18 cellular contexts compared by ENCODE assay signal in the genomic region with DNA sequence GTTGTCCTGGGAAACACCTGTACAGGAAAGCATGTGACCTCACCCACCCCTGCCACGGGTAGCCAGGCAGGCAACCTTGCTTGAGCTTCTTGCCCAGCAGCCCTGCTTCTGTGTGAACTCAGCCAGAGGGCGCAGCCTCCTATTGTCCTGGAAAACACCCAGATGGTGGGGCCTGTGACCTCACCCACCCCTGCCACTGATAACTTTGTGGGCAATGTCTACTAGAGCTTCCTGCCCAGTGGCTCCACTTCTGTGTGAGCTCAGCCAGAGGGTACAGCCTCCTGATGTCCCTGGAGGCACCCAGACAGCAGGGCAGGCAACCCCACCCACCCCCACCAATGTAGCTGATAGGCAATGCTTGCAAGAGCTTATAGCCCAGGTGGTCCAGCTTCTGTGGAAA.
A peak's percentile ranks its signal among the peaks of the same experiment; 100 is the strongest.
DNase-seq lines count a peak whose midpoint lies in the region; ATAC-seq and TF ChIP-seq lines count a peak whose summit lies in the region.
"Had no signal": no experiment of that assay in that cellular context is flagged by ENCODE, and none has a peak within 500 bp of the region (broad histone marks: within the 10 kb centered on the region; RNA-seq: fewer than 3 reads in every experiment).

No MANE protein-coding gene starts in this region.

- H3K36me3 ChIP-seq in BLaER1 treated with 17β-estradiol and CSF1 and Interleukin-3, amounts not matched to agents 10 nM and 100 nM = no peaks in the 10 kb centered on the region
- H3K36me3 ChIP-seq in Loucy (ENCODE audit: insufficient read depth, low read length) (no peaks in the 10 kb centered on the region), neuronal stem cell (replicated peaks in 1 of 2; ENCODE audit: control insufficient read depth in 2 of 2, insufficient read depth in 2 of 2, low read length in 2 of 2) (no peaks in the 10 kb centered on the region), upper lobe of right lung (no peaks in the 10 kb centered on the region)

- no peak overlapping the region for H3K27ac Mint-ChIP-seq in activated naive CD8-positive, alpha-beta T cell treated with anti-CD3 and anti-CD28 coated beads for 36 hours
- H3K27ac Mint-ChIP-seq: CD14-positive monocyte; CD4-positive, alpha-beta T cell had no signal

- no peak overlapping the region for H2BK5ac ChIP-seq in neuronal stem cell (ENCODE audit: low read length)

- H2AFZ ChIP-seq in Loucy (ENCODE audit: low read length) = no peak overlapping the region
- no peak overlapping the region for H2AFZ ChIP-seq in neuronal stem cell (ENCODE audit: low read length)
- H2AFZ ChIP-seq: GM23248 had no signal

- no peak overlapping the region for H2BK12ac ChIP-seq in neuronal stem cell (ENCODE audit: low read length)

- H3K4me3 ChIP-seq in BLaER1 treated with 17β-estradiol and CSF1 and Interleukin-3, amounts not matched to agents 10 nM and 100 nM = no peak overlapping the region
- no peak overlapping the region for H3K4me3 ChIP-seq in Loucy (ENCODE audit: low read length, poor library complexity, severe bottlenecking)
- H3K4me3 ChIP-seq in neuronal stem cell (ENCODE audit: low read length in 2 of 2) = no peak overlapping the region
- no peak overlapping the region for H3K4me3 ChIP-seq in upper lobe of right lung
- H3K4me3 ChIP-seq: GM12878, GM23248 had no signal

- no peaks in the 10 kb centered on the region for H3K27me3 ChIP-seq in BLaER1 treated with 17β-estradiol and CSF1 and Interleukin-3, amounts not matched to agents 10 nM and 100 nM
- H3K27me3 ChIP-seq in Loucy (ENCODE audit: insufficient read depth, low read length, poor library complexity, severe bottlenecking) (no peaks in the 10 kb centered on the region), neuronal stem cell (ENCODE audit: control insufficient read depth in 3 of 3, insufficient read depth in 3 of 3, low read depth in 1 of 3, low read length in 3 of 3) (no peaks in the 10 kb centered on the region), upper lobe of right lung (no peaks in the 10 kb centered on the region)

- H4K91ac ChIP-seq in neuronal stem cell (ENCODE audit: low read depth, low read length, poor library complexity) = no peak overlapping the region

- H3K4me1 Mint-ChIP-seq in activated naive CD8-positive, alpha-beta T cell treated with anti-CD3 and anti-CD28 coated beads for 36 hours = no peaks in the 10 kb centered on the region
- H3K4me1 Mint-ChIP-seq: CD14-positive monocyte; CD8-positive, alpha-beta memory T cell had no signal

- H2AK5ac ChIP-seq in neuronal stem cell (ENCODE audit: low read depth, low read length) = no peak overlapping the region

- intact Hi-C loops in upper lobe of right lung (cut with DNase I) = no loop called here

- no peak overlapping the region for H3K9ac ChIP-seq in BLaER1 treated with 17β-estradiol and CSF1 and Interleukin-3, amounts not matched to agents 10 nM and 100 nM
- H3K9ac ChIP-seq in Loucy (ENCODE audit: low read depth, low read length, poor library complexity, severe bottlenecking) (no peak overlapping the region), neuronal stem cell (ENCODE audit: low read depth, low read length, poor library complexity) (peak overlapping the region; percentile 38)
- H3K9ac ChIP-seq: GM23248 had no signal

- no peaks in the 10 kb centered on the region for H3K79me2 ChIP-seq in Loucy (ENCODE audit: insufficient read depth, low read length)

- H3K27me3 Mint-ChIP-seq in activated naive CD8-positive, alpha-beta T cell treated with anti-CD3 and anti-CD28 coated beads for 36 hours = peaks cover 16% of the 10 kb centered on the region

- TF ChIP-seq CTCF in Loucy (conservative IDR thresholded peaks at IDR 0.05; ENCODE audit: low read length) (no peak), upper lobe of right lung (IDR thresholded peaks at IDR 0.05) (no peak)

- no CpG with 5 or more reads among the region's 2 CpGs for WGBS in neuronal stem cell (ENCODE audit: extremely low coverage in 2 of 2, insufficient read length in 2 of 2, insufficient replicate concordance in 1 of 2), 2 donors

- H3K23ac ChIP-seq in neuronal stem cell (ENCODE audit: low read depth, low read length, poor library complexity) = no peak overlapping the region

- H3K14ac ChIP-seq in neuronal stem cell (ENCODE audit: low read length) = no peak overlapping the region

- no peak overlapping the region for H2BK120ac ChIP-seq in neuronal stem cell (ENCODE audit: low read depth, low read length)

- no peak overlapping the region for H2BK15ac ChIP-seq in neuronal stem cell (ENCODE audit: low read length)

- no peak overlapping the region for H3K4me3 Mint-ChIP-seq in activated naive CD8-positive, alpha-beta T cell treated with anti-CD3 and anti-CD28 coated beads for 36 hours
- H3K4me3 Mint-ChIP-seq: CD14-positive monocyte; CD4-positive, alpha-beta T cell; CD8-positive, alpha-beta memory T cell had no signal

- DNase-seq in neuronal stem cell (ENCODE audit: low spot score) (no peak), upper lobe of right lung (peak; percentile 25), kidney tubule cell (ENCODE audit: low spot score) (no peak)
- no peak for DNase-seq in activated naive CD8-positive, alpha-beta T cell treated with anti-CD3 and anti-CD28 coated beads for 36 hours
- no peak for DNase-seq in activated T-cell treated with anti-CD3 and anti-CD28 coated beads, Interleukin-2, amount 50 U/mL, for 1 hour
- DNase-seq in effector CD4-positive, alpha-beta T cell = no peak
- DNase-seq: CD4-positive, alpha-beta T cell; CD8-positive, alpha-beta memory T cell; DMS 273 treated with DMSO at 0.1 percent for 48 hours; EL; GDM1; GM23248; H7; HCEC 1CT had no signal

- H4K20me1 ChIP-seq in BLaER1 treated with 17β-estradiol and CSF1 and Interleukin-3, amounts not matched to agents 10 nM and 100 nM = no peaks in the 10 kb centered on the region
- no peaks in the 10 kb centered on the region for H4K20me1 ChIP-seq in Loucy (ENCODE audit: insufficient read depth, low read length, poor library complexity, severe bottlenecking)

- no peak for ATAC-seq in upper lobe of right lung
- ATAC-seq: GM12878 had no signal

- H3K79me1 ChIP-seq in neuronal stem cell (ENCODE audit: low read depth, low read length) = no peaks in the 10 kb centered on the region

- peak overlapping the region; percentile 65 for H3K18ac ChIP-seq in neuronal stem cell (ENCODE audit: low read length)

- H3K4ac ChIP-seq in neuronal stem cell (ENCODE audit: low read length) = no peak overlapping the region

- no peaks in the 10 kb centered on the region for H3K9me3 Mint-ChIP-seq in activated naive CD8-positive, alpha-beta T cell treated with anti-CD3 and anti-CD28 coated beads for 36 hours
- H3K9me3 Mint-ChIP-seq: CD4-positive, alpha-beta T cell; CD8-positive, alpha-beta memory T cell had no signal

- peak overlapping the region in 4 of 11 experiments; percentile 23 to 50 (median 38); a peak in 5 of 22 replicates for H3K27ac ChIP-seq in BLaER1 treated with 17β-estradiol and CSF1 and Interleukin-3, amounts not matched to agents 10 nM and 100 nM
- H3K27ac ChIP-seq in neuronal stem cell (replicated peaks; ENCODE audit: low read length) = no peak overlapping the region
- H3K27ac ChIP-seq in upper lobe of right lung = no peak overlapping the region
- H3K27ac ChIP-seq: GM23248 had no signal

- peaks cover 0 to 20% (median 18%) of the 10 kb centered on the region in 10 experiments; a peak in 18 of 20 replicates for H3K4me1 ChIP-seq in BLaER1 treated with 17β-estradiol and CSF1 and Interleukin-3, amounts not matched to agents 10 nM and 100 nM
- H3K4me1 ChIP-seq in Loucy (ENCODE audit: insufficient read depth, low read length, poor library complexity, severe bottlenecking) (peaks cover 7% of the 10 kb centered on the region), neuronal stem cell (ENCODE audit: control insufficient read depth in 2 of 2, insufficient read depth in 1 of 2, low read depth in 1 of 2, low read length in 2 of 2) (peaks cover 0 to 2% of the 10 kb centered on the region in 2 donors), upper lobe of right lung (no peaks in the 10 kb centered on the region)

- no peak overlapping the region for H4K8ac ChIP-seq in neuronal stem cell (ENCODE audit: low read depth, low read length)

- H3K36me3 Mint-ChIP-seq in activated naive CD8-positive, alpha-beta T cell treated with anti-CD3 and anti-CD28 coated beads for 36 hours = no peaks in the 10 kb centered on the region
- H3K36me3 Mint-ChIP-seq: CD14-positive monocyte; CD8-positive, alpha-beta memory T cell had no signal

- H3K9me3 ChIP-seq in BLaER1 treated with 17β-estradiol and CSF1 and Interleukin-3, amounts not matched to agents 10 nM and 100 nM (replicated peaks in 1 of 11) = 0 out of 22 replicates have a peak, but pooled peaks cover 0 to 4% (median 0%) of the 10 kb centered on the region in 11 experiments
- H3K9me3 ChIP-seq in Loucy (ENCODE audit: insufficient read depth, low read depth, low read length) (no peaks in the 10 kb centered on the region), neuronal stem cell (replicated peaks in 1 of 2; ENCODE audit: control insufficient read depth in 2 of 2, insufficient read depth in 1 of 2, low read depth in 1 of 2, low read length in 2 of 2) (no peaks in the 10 kb centered on the region), upper lobe of right lung (no peaks in the 10 kb centered on the region)

- no peaks in the 10 kb centered on the region for H3K9me2 ChIP-seq in Loucy (replicated peaks; ENCODE audit: low read depth, low read length)

- no peaks in the 10 kb centered on the region for H3F3A ChIP-seq in Loucy (ENCODE audit: low read depth)

- peak overlapping the region; percentile 7 to 81 (median 70); a peak in 20 of 22 replicates for H3K4me2 ChIP-seq in BLaER1 treated with 17β-estradiol and CSF1 and Interleukin-3, amounts not matched to agents 10 nM and 100 nM
- peak overlapping the region; percentile 13 for H3K4me2 ChIP-seq in Loucy (ENCODE audit: low read depth, low read length, poor library complexity, severe bottlenecking)
- no peak overlapping the region for H3K4me2 ChIP-seq in neuronal stem cell (ENCODE audit: insufficient read depth, low read length, poor library complexity, severe bottlenecking)
